In genomic region chr9:127252405-127253093, GRCh38 we compare ENCODE assay signal across 2 cellular contexts.
TF ChIP-seq lines count a peak whose summit lies in the region.

No MANE protein-coding gene starts in this region.

TF ChIP-seq in GM23338, 12 proteins besides CTCF, POLR2A, EP300 and RAD21:
- no peak for TF ChIP-seq NANOG (IDR thresholded peaks at IDR 0.05; ENCODE audit: borderline replicate concordance)
- TF ChIP-seq JUNB (IDR thresholded peaks at IDR 0.05; ENCODE audit: unreplicated experiment), result no peak
- no peak for TF ChIP-seq ETS1 (IDR thresholded peaks at IDR 0.05)
- no peak for TF ChIP-seq POLR2AphosphoS5 (IDR thresholded peaks at IDR 0.05; ENCODE audit: low read depth)
- no peak for TF ChIP-seq STAT1 (IDR thresholded peaks at IDR 0.05; ENCODE audit: unreplicated experiment)
- TF ChIP-seq CREB1 (CRISPR knock-in tag; IDR thresholded peaks at IDR 0.05; ENCODE audit: low read depth), result no peak
- TF ChIP-seq ZNF331 (CRISPR knock-in tag; IDR thresholded peaks at IDR 0.05; ENCODE audit: low read depth), result no peak

TF ChIP-seq in K562, 482 proteins besides CTCF, POLR2A, EP300 and RAD21:
- TF ChIP-seq RAD51 (IDR thresholded peaks at IDR 0.05; ENCODE audit: borderline replicate concordance, low read depth) (no peak), ZNF696 (CRISPR knock-in tag; conservative IDR thresholded peaks at IDR 0.05) (no peak), NCOR1 (IDR thresholded peaks at IDR 0.05) (no peak), ZNF174 (CRISPR knock-in tag; IDR thresholded peaks at IDR 0.05) (no peak)
